In genomic region chr3:196406806-196407470, GRCh38 we compare ENCODE assay signal across 13 cellular contexts. TPM values are rescaled to one million over a fixed set of nuclear protein-coding genes. Genes with fewer than 3 reads are reported as not detected.
DNase-seq lines count a peak whose midpoint lies in the region; ATAC-seq lines count a peak whose summit lies in the region.
"Had no signal": no experiment of that assay in that cellular context is flagged by ENCODE, and none has a peak within 500 bp of the region (broad histone marks: within the 10 kb centered on the region; RNA-seq: fewer than 3 reads in every experiment).

No MANE protein-coding gene starts in this region.

- peak; percentile 79 for ATAC-seq in sciatic nerve
- ATAC-seq in HG02884 (IDR thresholded peaks at IDR 0.05; ENCODE audit: unreplicated experiment): no peak
- ATAC-seq: lower lobe of right lung had no signal

- DNase-seq in G401 (ENCODE audit: low spot score) (peak; percentile 41), NCI-H226 (peak; percentile 73), fibroblast of gingiva (ENCODE audit: low read depth) (peak; percentile 73), sciatic nerve (ENCODE audit: low spot score) (no peak), activated gamma-delta T cell treated with Interleukin-2 at 50 U/mL for 16 hours (no peak), NCI-H1930 (lab: John Stamatoyannopoulos, UW) (no peak)
- DNase-seq: activated naive CD4-positive, alpha-beta T cell; glutamatergic neuron; lower lobe of right lung; NCI-H1105 treated with DMSO at 0.1 percent for 48 hours; posterior cingulate gyrus; stimulated activated CD4-positive, alpha-beta T cell treated with anti-CD3 and anti-CD28 coated beads, Interleukin-4, amount 100 ng/mL, for 24 hours had no signal

- in situ Hi-C loops in G401 (cut with HindIII; ENCODE audit: low sequenced_read_pairs): no loop called here

- intact Hi-C loops in sciatic nerve (cut with DNase I): no loop called here

RNA-seq across cellular contexts. Expression of gene UBXN7, which starts 25.3 kb away (rescaled TPM):
- total RNA-seq in G401 (2014; rRNA removed; shearing (Covaris generic)): 19.0 and 22.2 TPM in 2 replicates
- total RNA-seq in sciatic nerve: 78.7 TPM

Comparison
In these comparisons a context has a peak if more than half of its experiments do, and no peak if none do; other contexts are left out.
1. DNase-seq: peak in G401 (single experiment), NCI-H226 (single experiment) and fibroblast of gingiva (single experiment); none in sciatic nerve (single experiment), activated gamma-delta T cell treated with Interleukin-2 at 50 U/mL for 16 hours (single experiment) and NCI-H1930 (0 of 2).